Comparison of ENCODE assay signal across 1 cellular context in the genomic region with DNA sequence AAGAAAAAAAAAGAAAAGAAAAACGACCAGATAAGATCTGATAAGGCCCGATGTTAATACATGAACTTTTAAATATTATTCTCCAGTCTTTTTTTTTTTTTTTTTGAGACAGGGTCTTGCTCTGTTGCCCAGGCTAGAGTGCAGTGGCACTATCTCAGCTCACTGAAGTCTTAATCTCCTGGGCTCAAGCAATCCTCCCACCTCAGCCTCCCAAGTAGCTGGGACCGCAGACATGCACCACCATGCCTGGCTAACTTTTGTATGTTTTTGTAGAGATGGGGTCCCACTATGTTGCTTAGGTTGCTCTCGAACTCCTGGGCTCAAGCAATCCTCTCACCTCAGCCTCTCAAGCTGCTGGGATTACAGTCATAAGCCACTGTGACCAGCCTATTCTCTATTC.
TF ChIP-seq lines count a peak whose summit lies in the region.

No MANE protein-coding gene starts in this region.

TF ChIP-seq in liver, 16 proteins besides CTCF, POLR2A, EP300 and RAD21 (continued from another document):
- TF ChIP-seq, protein P1, sequence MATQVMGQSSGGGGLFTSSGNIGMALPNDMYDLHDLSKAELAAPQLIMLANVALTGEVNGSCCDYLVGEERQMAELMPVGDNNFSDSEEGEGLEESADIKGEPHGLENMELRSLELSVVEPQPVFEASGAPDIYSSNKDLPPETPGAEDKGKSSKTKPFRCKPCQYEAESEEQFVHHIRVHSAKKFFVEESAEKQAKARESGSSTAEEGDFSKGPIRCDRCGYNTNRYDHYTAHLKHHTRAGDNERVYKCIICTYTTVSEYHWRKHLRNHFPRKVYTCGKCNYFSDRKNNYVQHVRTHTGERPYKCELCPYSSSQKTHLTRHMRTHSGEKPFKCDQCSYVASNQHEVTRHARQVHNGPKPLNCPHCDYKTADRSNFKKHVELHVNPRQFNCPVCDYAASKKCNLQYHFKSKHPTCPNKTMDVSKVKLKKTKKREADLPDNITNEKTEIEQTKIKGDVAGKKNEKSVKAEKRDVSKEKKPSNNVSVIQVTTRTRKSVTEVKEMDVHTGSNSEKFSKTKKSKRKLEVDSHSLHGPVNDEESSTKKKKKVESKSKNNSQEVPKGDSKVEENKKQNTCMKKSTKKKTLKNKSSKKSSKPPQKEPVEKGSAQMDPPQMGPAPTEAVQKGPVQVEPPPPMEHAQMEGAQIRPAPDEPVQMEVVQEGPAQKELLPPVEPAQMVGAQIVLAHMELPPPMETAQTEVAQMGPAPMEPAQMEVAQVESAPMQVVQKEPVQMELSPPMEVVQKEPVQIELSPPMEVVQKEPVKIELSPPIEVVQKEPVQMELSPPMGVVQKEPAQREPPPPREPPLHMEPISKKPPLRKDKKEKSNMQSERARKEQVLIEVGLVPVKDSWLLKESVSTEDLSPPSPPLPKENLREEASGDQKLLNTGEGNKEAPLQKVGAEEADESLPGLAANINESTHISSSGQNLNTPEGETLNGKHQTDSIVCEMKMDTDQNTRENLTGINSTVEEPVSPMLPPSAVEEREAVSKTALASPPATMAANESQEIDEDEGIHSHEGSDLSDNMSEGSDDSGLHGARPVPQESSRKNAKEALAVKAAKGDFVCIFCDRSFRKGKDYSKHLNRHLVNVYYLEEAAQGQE (IDR thresholded peaks at IDR 0.05), result no peak
- no peak for TF ChIP-seq HNF4A (conservative IDR thresholded peaks at IDR 0.05)
